In genomic region chr5:73444499-73445432, GRCh38 we compare ENCODE assay signal across 3 cellular contexts.
A peak's percentile ranks its signal among the peaks of the same experiment; 100 is the strongest.
TF ChIP-seq lines count a peak whose summit lies in the region.

No MANE protein-coding gene starts in this region.

TF ChIP-seq in SK-N-SH, 30 proteins besides CTCF, POLR2A, EP300 and RAD21:
- no peak for TF ChIP-seq FOXJ3 (CRISPR knock-in tag; IDR thresholded peaks at IDR 0.05)
- no peak for TF ChIP-seq TEAD4 (IDR thresholded peaks at IDR 0.05; ENCODE audit: borderline replicate concordance, insufficient read depth)
- no peak for TF ChIP-seq NRF1 (IDR thresholded peaks at IDR 0.05; ENCODE audit: low read depth, low read length)
- no peak for TF ChIP-seq ELF1 (IDR thresholded peaks at IDR 0.05)
- no peak for TF ChIP-seq NFIC (IDR thresholded peaks at IDR 0.05; ENCODE audit: borderline replicate concordance)
- TF ChIP-seq SMC3 (IDR thresholded peaks at IDR 0.05; ENCODE audit: low read depth, low read length) = no peak
- no peak for TF ChIP-seq RCOR1 (IDR thresholded peaks at IDR 0.05; ENCODE audit: low read length)
- TF ChIP-seq JUND (IDR thresholded peaks at IDR 0.05) = 0 out of 2 replicates have a peak, but pooled peaks have one; percentile 18
- TF ChIP-seq MAX (IDR thresholded peaks at IDR 0.05; ENCODE audit: low read depth) = no peak
- TF ChIP-seq IRF3 (IDR thresholded peaks at IDR 0.05; ENCODE audit: low read depth, low read length) = no peak
- 0 out of 2 replicates have a peak, but pooled peaks have one; percentile 6 for TF ChIP-seq POLR2AphosphoS5 (IDR thresholded peaks at IDR 0.05; ENCODE audit: low read depth, low read length)
- no peak; the same call in 1 of the 2 replicates for TF ChIP-seq SIN3A (IDR thresholded peaks at IDR 0.05; ENCODE audit: borderline replicate concordance, low read depth, low read length)
- TF ChIP-seq TAF1 (IDR thresholded peaks at IDR 0.05; ENCODE audit: borderline replicate concordance, low read depth, low read length) = no peak

TF ChIP-seq in SK-N-SH treated with all-trans-retinoic acid at 6 μM for 48 hours, 23 proteins besides CTCF, POLR2A, EP300 and RAD21:
- TF ChIP-seq ZFP3 (CRISPR knock-in tag; IDR thresholded peaks at IDR 0.05) (no peak), CREB5 (CRISPR knock-in tag; IDR thresholded peaks at IDR 0.05; ENCODE audit: low read depth) (no peak), ISL1 (CRISPR knock-in tag; IDR thresholded peaks at IDR 0.05) (no peak), ARNTL (CRISPR knock-in tag; IDR thresholded peaks at IDR 0.05; ENCODE audit: borderline replicate concordance, low read depth) (no peak), TOX (CRISPR knock-in tag; IDR thresholded peaks at IDR 0.05; ENCODE audit: borderline replicate concordance) (no peak), GLIS3 (CRISPR knock-in tag; IDR thresholded peaks at IDR 0.05) (no peak), BACH2 (CRISPR knock-in tag; IDR thresholded peaks at IDR 0.05; ENCODE audit: borderline replicate concordance) (no peak), ZNF565 (CRISPR knock-in tag; conservative IDR thresholded peaks at IDR 0.05; ENCODE audit: low read depth) (no peak), ZNF70 (CRISPR knock-in tag; IDR thresholded peaks at IDR 0.05) (no peak), ZFP30 (CRISPR knock-in tag; IDR thresholded peaks at IDR 0.05) (no peak), POU6F1 (CRISPR knock-in tag; IDR thresholded peaks at IDR 0.05; ENCODE audit: borderline replicate concordance, low read depth) (no peak), CSDC2 (CRISPR knock-in tag; IDR thresholded peaks at IDR 0.05) (no peak), RARB (CRISPR knock-in tag; IDR thresholded peaks at IDR 0.05) (no peak), PATZ1 (CRISPR knock-in tag; IDR thresholded peaks at IDR 0.05; ENCODE audit: borderline replicate concordance) (no peak), ZC3H10 (CRISPR knock-in tag; IDR thresholded peaks at IDR 0.05) (no peak), TSHZ2 (CRISPR knock-in tag; IDR thresholded peaks at IDR 0.05) (no peak), SNAI2 (CRISPR knock-in tag; IDR thresholded peaks at IDR 0.05) (no peak)

TF ChIP-seq in H1, 55 proteins besides CTCF, POLR2A, EP300 and RAD21:
- TF ChIP-seq SUZ12 (IDR thresholded peaks at IDR 0.05; ENCODE audit: low read length) (peak; percentile 91), RNF2 (IDR thresholded peaks at IDR 0.05; ENCODE audit: borderline replicate concordance, low read depth, low read length, missing control alignments, poor library complexity, severe bottlenecking) (peak; percentile 98), EZH2 (IDR thresholded peaks at IDR 0.05; ENCODE audit: low read depth, low read length, severe bottlenecking) (peak; percentile 91), ZNF274 (IDR thresholded peaks at IDR 0.05; ENCODE audit: borderline replicate concordance, extremely low read depth, low read length) (no peak)
